In the genomic region with DNA sequence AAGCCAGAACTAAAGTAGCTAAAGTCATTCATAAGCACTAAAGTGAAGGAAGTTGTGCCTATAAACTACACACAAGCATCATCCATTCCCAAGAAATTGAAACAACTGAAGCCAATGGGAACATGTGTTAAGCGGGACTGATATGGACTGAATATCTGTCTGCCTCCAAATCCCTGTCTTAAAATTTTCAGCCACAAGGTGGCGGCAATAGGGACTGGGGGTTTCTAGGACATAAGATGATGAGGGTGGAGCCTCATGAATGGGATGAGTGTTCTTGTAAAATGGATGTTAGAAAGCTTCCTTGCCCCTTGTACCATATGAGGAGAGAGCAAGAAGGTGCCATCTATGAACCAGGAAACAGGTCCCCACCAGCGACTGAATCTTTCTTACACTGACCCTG, we compare ENCODE assay signal across 14 cellular contexts.
DNase-seq lines count a peak whose midpoint lies in the region; TF ChIP-seq lines count a peak whose summit lies in the region.
"Had no signal": no experiment of that assay in that cellular context is flagged by ENCODE, and none has a peak within 500 bp of the region (broad histone marks: within the 10 kb centered on the region; RNA-seq: fewer than 3 reads in every experiment).

No MANE protein-coding gene starts in this region.

- no CpG with 5 or more reads among the region's 3 CpGs for WGBS in trophoblast cell (ENCODE audit: extremely low coverage, insufficient coverage, insufficient read length)

- TF ChIP-seq CTCF in DOHH2 (IDR thresholded peaks at IDR 0.05; ENCODE audit: low read depth, low read length, poor library complexity, severe bottlenecking), result peak; percentile 54

- H3K79me1 ChIP-seq in trophoblast cell (ENCODE audit: low read length), result no peaks in the 10 kb centered on the region

- no peak overlapping the region for H3K4me3 ChIP-seq in DOHH2 (ENCODE audit: low read length)
- no peak overlapping the region for H3K4me3 ChIP-seq in trophoblast cell (ENCODE audit: low read depth, low read length)
- H3K4me3 ChIP-seq: gastrocnemius medialis, neural progenitor cell had no signal

- no peaks in the 10 kb centered on the region for H4K20me1 ChIP-seq in DOHH2 (ENCODE audit: control insufficient read depth, insufficient read depth, low read depth, low read length)

- H2BK120ac ChIP-seq in trophoblast cell (ENCODE audit: insufficient read depth, low read length, poor library complexity), result no peak overlapping the region

- no peaks in the 10 kb centered on the region for H3K9me3 ChIP-seq in DOHH2 (ENCODE audit: control insufficient read depth, insufficient read depth, low read length)
- H3K9me3 ChIP-seq in trophoblast cell (ENCODE audit: insufficient read depth, low read depth, low read length), result no peaks in the 10 kb centered on the region
- H3K9me3 ChIP-seq: gastrocnemius medialis had no signal

- H3K4me1 ChIP-seq in DOHH2 (ENCODE audit: control insufficient read depth, low read length) (no peaks in the 10 kb centered on the region), trophoblast cell (ENCODE audit: control insufficient read depth in 1 of 2, insufficient read depth in 2 of 2, low read length in 2 of 2) (no peaks in the 10 kb centered on the region)
- H3K4me1 ChIP-seq: gastrocnemius medialis, neural progenitor cell had no signal

- no peaks in the 10 kb centered on the region for H3F3A ChIP-seq in DOHH2 (ENCODE audit: control insufficient read depth, insufficient read depth)

- no peak overlapping the region for H4K12ac ChIP-seq in trophoblast cell (ENCODE audit: low read depth, low read length)

- no peaks in the 10 kb centered on the region for H3K36me3 ChIP-seq in DOHH2 (ENCODE audit: control insufficient read depth, low read length)
- no peaks in the 10 kb centered on the region for H3K36me3 ChIP-seq in trophoblast cell (ENCODE audit: control insufficient read depth in 1 of 2, insufficient read depth in 2 of 2, low read length in 2 of 2)
- H3K36me3 ChIP-seq: gastrocnemius medialis, neural progenitor cell had no signal

- H2AFZ ChIP-seq in trophoblast cell (ENCODE audit: insufficient read depth, low read length, poor library complexity), result no peak overlapping the region
- H2AFZ ChIP-seq: neural progenitor cell had no signal

- H3K9ac ChIP-seq in trophoblast cell (ENCODE audit: low read length), result no peak overlapping the region
- H3K9ac ChIP-seq: neural progenitor cell had no signal

- H3K4ac ChIP-seq in trophoblast cell (ENCODE audit: low read depth, low read length), result no peak overlapping the region

- no peaks in the 10 kb centered on the region for H3K9me2 ChIP-seq in DOHH2 (replicated peaks; ENCODE audit: control insufficient read depth, low read length)

- H3K27ac ChIP-seq in DOHH2 (ENCODE audit: low read depth, low read length) (no peak overlapping the region), trophoblast cell (ENCODE audit: low read depth, low read length) (no peak overlapping the region)
- H3K27ac ChIP-seq: gastrocnemius medialis, neural progenitor cell had no signal

- H4K8ac ChIP-seq in trophoblast cell (ENCODE audit: low read depth, low read length), result no peak overlapping the region

- H2BK5ac ChIP-seq in trophoblast cell (ENCODE audit: low read depth, low read length, poor library complexity), result no peak overlapping the region

- no peaks in the 10 kb centered on the region for H3K79me2 ChIP-seq in DOHH2 (ENCODE audit: control insufficient read depth, low read length)
- no peaks in the 10 kb centered on the region for H3K79me2 ChIP-seq in trophoblast cell (ENCODE audit: control insufficient read depth, insufficient read depth, low read length, poor library complexity)

- no peak overlapping the region for H3K14ac ChIP-seq in trophoblast cell (ENCODE audit: low read length)

- H3K4me2 ChIP-seq in DOHH2 (ENCODE audit: low read length) (no peak overlapping the region), trophoblast cell (ENCODE audit: low read length) (no peak overlapping the region)
- H3K4me2 ChIP-seq: neural progenitor cell had no signal

- H2AK5ac ChIP-seq in trophoblast cell (ENCODE audit: low read length), result no peak overlapping the region

- no peak overlapping the region for H3K23ac ChIP-seq in trophoblast cell (ENCODE audit: low read length)

- H4K91ac ChIP-seq in trophoblast cell (ENCODE audit: low read depth, low read length), result no peak overlapping the region

- no peaks in the 10 kb centered on the region for H3K27me3 ChIP-seq in DOHH2 (ENCODE audit: control insufficient read depth, low read length)
- H3K27me3 ChIP-seq in trophoblast cell (ENCODE audit: insufficient read depth, low read length), result no peaks in the 10 kb centered on the region
- H3K27me3 ChIP-seq: gastrocnemius medialis, neural progenitor cell had no signal

- DNase-seq in H4 (ENCODE audit: low spot score) (peak; percentile 17), NCI-H226 (peak; percentile 5), germinal center (ENCODE audit: low spot score) (peak; percentile 1), NAMALWA (ENCODE audit: low spot score) (no peak), NCI-H345 (lab: John Stamatoyannopoulos, UW) (no peak), kidney glomerular epithelial cell (lab: John Stamatoyannopoulos, UW) (no peak), trophoblast cell (no peak)
- DNase-seq: activated CD8-positive, alpha-beta memory T cell treated with anti-CD3 and anti-CD28 coated beads for 24 hours; central memory CD4-positive, alpha-beta T cell; gastrocnemius medialis; NCI-H2171; stimulated activated CD4-positive, alpha-beta T cell treated with anti-CD3 and anti-CD28 coated beads, Interleukin-15, amount 100 ng/mL, for 24 hours had no signal

- H2BK12ac ChIP-seq in trophoblast cell (ENCODE audit: low read length), result no peak overlapping the region

- no peak overlapping the region for H3K18ac ChIP-seq in trophoblast cell (ENCODE audit: low read length)

Comparison
In these comparisons a context has a peak if more than half of its experiments do, and no peak if none do; other contexts are left out.
1. DNase-seq: peak in H4 (single experiment), NCI-H226 (single experiment) and germinal center (single experiment); none in NAMALWA (single experiment), NCI-H345 (single experiment), kidney glomerular epithelial cell (single experiment) and trophoblast cell (0 of 2).